ENCODE assay signal across 8 cellular contexts in the genomic region with DNA sequence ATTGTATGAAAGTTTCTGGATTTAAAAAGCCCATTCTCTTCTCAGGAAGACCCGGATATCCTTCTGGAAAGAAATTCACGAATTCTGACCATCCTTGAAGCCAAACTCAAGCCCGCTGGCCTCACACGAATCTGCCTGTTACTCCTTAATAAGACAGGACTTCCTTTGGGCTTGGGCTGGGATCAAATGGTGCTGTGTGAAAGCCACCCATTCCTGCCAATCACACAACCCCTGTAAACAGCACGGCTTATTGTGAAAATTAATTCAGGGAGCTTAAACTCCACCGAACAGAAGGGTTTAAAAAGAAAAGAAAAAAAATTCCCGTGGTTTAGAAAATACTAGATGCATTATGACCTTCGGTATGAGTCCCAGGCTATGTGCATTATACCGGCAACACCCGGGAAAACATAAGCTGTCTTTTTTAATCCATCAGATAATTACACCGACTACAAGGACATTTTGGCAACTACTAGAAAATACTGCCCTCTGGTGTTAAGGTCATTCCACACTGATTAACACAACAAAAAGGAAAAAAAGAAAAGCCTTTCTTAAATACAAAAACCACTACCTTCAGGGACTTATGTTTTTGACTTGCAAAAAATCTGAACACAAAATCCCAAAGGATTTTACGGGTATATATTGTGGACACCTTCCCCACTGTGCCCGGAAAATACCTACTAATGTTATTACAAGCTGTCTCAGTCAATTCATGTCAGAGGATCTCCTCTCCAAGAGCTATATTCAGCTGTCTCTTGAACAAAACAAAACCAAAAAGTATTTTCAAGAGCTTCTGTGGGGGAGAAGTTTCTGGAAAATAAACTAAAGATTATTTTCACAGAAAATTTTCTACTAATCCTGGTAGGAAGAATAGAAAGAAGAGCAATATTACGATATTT.
DNase-seq lines count a peak whose midpoint lies in the region; ATAC-seq, FAIRE-seq and TF ChIP-seq lines count a peak whose summit lies in the region.

No MANE protein-coding gene starts in this region.

- no peak for ATAC-seq in HG03460 (IDR thresholded peaks at IDR 0.05; ENCODE audit: unreplicated experiment)

- TF ChIP-seq CTCF in Peyer's patch (IDR thresholded peaks at IDR 0.05), result peak in 5 of 6 experiments; percentile 41 to 71 (median 62)
- TF ChIP-seq CTCF in mesothelial cell of epicardium (IDR thresholded peaks at IDR 0.05; ENCODE audit: unreplicated experiment), result peak; percentile 73

- no peak overlapping the region for H3K4me3 ChIP-seq in Peyer's patch

- no peaks in the 10 kb centered on the region for H3K36me3 ChIP-seq in Peyer's patch

- H3K4me1 Mint-ChIP-seq in mesothelial cell of epicardium, result no peaks in the 10 kb centered on the region

- peaks cover 17% of the 10 kb centered on the region for H3K27me3 Mint-ChIP-seq in mesothelial cell of epicardium (ENCODE audit: low read depth)

- peak overlapping the region; percentile 13 for H3K4me3 Mint-ChIP-seq in mesothelial cell of epicardium

- no peaks in the 10 kb centered on the region for H3K4me1 ChIP-seq in Peyer's patch

- H3K27me3 ChIP-seq in Peyer's patch, result no peaks in the 10 kb centered on the region

- no peaks in the 10 kb centered on the region for H3K36me3 Mint-ChIP-seq in mesothelial cell of epicardium

- no peaks in the 10 kb centered on the region for H3K9me3 ChIP-seq in Peyer's patch

- no peak for TF ChIP-seq POLR2A in Peyer's patch (IDR thresholded peaks at IDR 0.05)

- H3K27ac ChIP-seq in Peyer's patch, result no peak overlapping the region

- no peaks in the 10 kb centered on the region for H3K9me3 Mint-ChIP-seq in mesothelial cell of epicardium

- DNase-seq in DMS79 (lab: John Stamatoyannopoulos, UW) (peak; percentile 22), LHCN-M2 (ENCODE audit: low read depth) (peak; percentile 51), Peyer's patch (no peak), mesothelial cell of epicardium (ENCODE audit: low spot score in 2 of 2, unreplicated experiment in 2 of 2) (no peak), middle frontal gyrus (ENCODE audit: extremely low spot score, low spot score) (no peak), activated gamma-delta T cell (lab: John Stamatoyannopoulos, UW) (no peak)

- H3K27ac Mint-ChIP-seq in mesothelial cell of epicardium, result no peak overlapping the region

- peak; percentile 93 for FAIRE-seq in endometrium (lab: Jason Lieb, UNC)

Comparison
In these comparisons a context has a peak if more than half of its experiments do, and no peak if none do; other contexts are left out.
1. DNase-seq: peak in DMS79 (single experiment) and LHCN-M2 (single experiment); none in Peyer's patch (0 of 3), mesothelial cell of epicardium (0 of 2), middle frontal gyrus (single experiment) and activated gamma-delta T cell (single experiment).